8 cellular contexts compared by ENCODE assay signal in the genomic region with DNA sequence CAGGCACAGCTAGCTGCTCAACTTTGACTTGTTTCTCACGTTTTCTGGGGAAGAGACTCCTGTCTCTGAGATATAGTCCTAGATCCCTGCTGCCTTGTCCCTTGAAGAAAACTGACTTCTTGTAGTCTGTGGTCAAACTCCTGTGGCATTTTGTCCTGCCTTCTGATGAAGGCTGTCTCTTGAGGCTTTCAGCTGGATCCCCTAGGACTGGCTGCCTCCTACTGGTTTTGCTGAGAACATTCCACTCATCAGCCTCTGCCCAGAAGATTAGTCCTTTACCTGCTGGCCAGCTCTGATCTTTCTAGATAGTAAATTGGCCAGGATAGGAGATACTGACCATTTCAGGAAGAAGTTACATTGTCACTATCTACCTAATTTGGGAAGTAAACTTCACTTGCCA.
DNase-seq lines count a peak whose midpoint lies in the region; ATAC-seq and TF ChIP-seq lines count a peak whose summit lies in the region.

No MANE protein-coding gene starts in this region.

- H4K20me1 ChIP-seq in smooth muscle cell (ENCODE audit: low read depth), result no peaks in the 10 kb centered on the region

- TF ChIP-seq CTCF in choroid plexus epithelial cell (conservative IDR thresholded peaks at IDR 0.05; ENCODE audit: low read depth, low read length) (peak; percentile 76), smooth muscle cell (IDR thresholded peaks at IDR 0.05; ENCODE audit: borderline replicate concordance, insufficient read depth, poor library complexity, severe bottlenecking) (peak; percentile 33)

- H2AFZ ChIP-seq in smooth muscle cell (ENCODE audit: low read depth), result no peak overlapping the region

- H3K36me3 ChIP-seq in smooth muscle cell (ENCODE audit: low read depth), result no peaks in the 10 kb centered on the region

- no peak overlapping the region for H3K9ac ChIP-seq in smooth muscle cell (ENCODE audit: low read depth)

- H3K27me3 ChIP-seq in smooth muscle cell (ENCODE audit: low read depth), result no peaks in the 10 kb centered on the region

- H3K27ac ChIP-seq in smooth muscle cell (ENCODE audit: low read depth), result no peak overlapping the region

- no peak overlapping the region for H3K4me3 ChIP-seq in choroid plexus epithelial cell (ENCODE audit: low read depth, low read length)
- no peak overlapping the region for H3K4me3 ChIP-seq in smooth muscle cell

- in situ Hi-C loops in G401 (cut with HindIII; ENCODE audit: low sequenced_read_pairs), result no loop called here

- H3K4me2 ChIP-seq in smooth muscle cell, result no peak overlapping the region

- DNase-seq in AML-193 (lab: John Stamatoyannopoulos, UW) (peak; percentile 11 to 54), HuH-7 (ENCODE audit: low spot score) (peak; percentile 5), choroid plexus epithelial cell (ENCODE audit: low read depth) (peak; percentile 75), smooth muscle cell (lab: John Stamatoyannopoulos, UW; ENCODE audit: unreplicated experiment) (no peak), G401 (ENCODE audit: low spot score) (no peak), RKO (ENCODE audit: low spot score) (no peak)

- no peaks in the 10 kb centered on the region for H3K4me1 ChIP-seq in smooth muscle cell (ENCODE audit: low read depth)

- ATAC-seq in GM18861 (IDR thresholded peaks at IDR 0.05; ENCODE audit: unreplicated experiment), result peak; percentile 62
- no peak for ATAC-seq in activated CD4-positive, CD25-positive, alpha-beta regulatory T cell treated with anti-CD3 and anti-CD28 coated beads, Interleukin-2, amount 50 U/mL, for 24 hours

- 52% methylated on average over 1 of the region's 1 CpG for WGBS in smooth muscle cell (ENCODE audit: low lambda C conversion rate)

- H3K79me2 ChIP-seq in smooth muscle cell (ENCODE audit: low read depth), result no peaks in the 10 kb centered on the region

- H3F3A ChIP-seq in smooth muscle cell (ENCODE audit: low read depth), result no peaks in the 10 kb centered on the region

- H3K9me3 ChIP-seq in smooth muscle cell (replicated peaks; ENCODE audit: low read depth), result peaks cover 3% of the 10 kb centered on the region

Comparison
In these comparisons a context has a peak if more than half of its experiments do, and no peak if none do; other contexts are left out.
1. DNase-seq: peak in AML-193 (2 of 2), HuH-7 (single experiment) and choroid plexus epithelial cell (single experiment); none in smooth muscle cell (single experiment), G401 (single experiment) and RKO (single experiment).